16 cellular contexts compared by ENCODE assay signal in the genomic region with DNA sequence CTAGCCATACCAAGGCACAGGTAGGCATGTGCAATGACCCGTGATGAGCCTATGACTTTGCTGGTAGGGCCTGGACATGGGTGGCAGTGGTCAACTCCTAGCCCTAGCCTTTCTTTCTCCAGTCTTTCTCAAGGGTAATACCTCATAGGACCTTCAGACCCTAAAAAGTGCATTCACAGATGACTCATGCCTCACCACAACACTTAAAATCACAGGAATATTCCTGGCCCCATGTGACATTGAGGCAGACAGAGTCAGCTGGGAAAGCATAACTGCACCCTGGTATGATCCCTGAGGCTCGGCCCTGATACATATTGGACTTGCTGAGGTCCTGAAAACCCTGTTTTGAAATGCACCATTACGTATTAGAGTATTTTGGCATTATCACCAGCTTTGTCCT.
"Had no signal": no experiment of that assay in that cellular context is flagged by ENCODE, and none has a peak within 500 bp of the region (broad histone marks: within the 10 kb centered on the region; RNA-seq: fewer than 3 reads in every experiment).

No MANE protein-coding gene starts in this region.

- H3K27me3 ChIP-seq: body of pancreas, stomach had no signal

- H3K4me3 ChIP-seq: body of pancreas, esophagus squamous epithelium, gastroesophageal sphincter, stomach, thoracic aorta had no signal

- H3K36me3 ChIP-seq: esophagus squamous epithelium, gastroesophageal sphincter, stomach, thoracic aorta had no signal

- ATAC-seq: activated CD4-positive, alpha-beta T cell treated with anti-CD3 and anti-CD28 coated beads for 36 hours; activated CD8-positive, alpha-beta T cell treated with anti-CD3 and anti-CD28 coated beads for 36 hours; activated T-cell treated with anti-CD3 and anti-CD28 coated beads, Interleukin-2, amount 50 U/mL, for 72 hours; body of pancreas; gastroesophageal sphincter had no signal

- DNase-seq: activated CD4-positive, alpha-beta T cell treated with anti-CD3 and anti-CD28 coated beads for 36 hours; activated CD8-positive, alpha-beta memory T cell treated with anti-CD3 and anti-CD28 coated beads, Interleukin-2, amount 50 U/mL, for 4 hours; activated CD8-positive, alpha-beta T cell treated with anti-CD3 and anti-CD28 coated beads for 36 hours; activated naive CD4-positive, alpha-beta T cell; activated T-cell treated with anti-CD3 and anti-CD28 coated beads, Interleukin-2, amount 50 U/mL, for 72 hours; body of pancreas; esophagus squamous epithelium; midbrain; naive B cell; small intestine; stomach; T1000 had no signal

- H3K27ac ChIP-seq: body of pancreas, esophagus squamous epithelium, gastroesophageal sphincter, parathyroid adenoma, stomach, thoracic aorta, VCaP had no signal
